Comparison of ENCODE assay signal across 8 cellular contexts in the genomic region with DNA sequence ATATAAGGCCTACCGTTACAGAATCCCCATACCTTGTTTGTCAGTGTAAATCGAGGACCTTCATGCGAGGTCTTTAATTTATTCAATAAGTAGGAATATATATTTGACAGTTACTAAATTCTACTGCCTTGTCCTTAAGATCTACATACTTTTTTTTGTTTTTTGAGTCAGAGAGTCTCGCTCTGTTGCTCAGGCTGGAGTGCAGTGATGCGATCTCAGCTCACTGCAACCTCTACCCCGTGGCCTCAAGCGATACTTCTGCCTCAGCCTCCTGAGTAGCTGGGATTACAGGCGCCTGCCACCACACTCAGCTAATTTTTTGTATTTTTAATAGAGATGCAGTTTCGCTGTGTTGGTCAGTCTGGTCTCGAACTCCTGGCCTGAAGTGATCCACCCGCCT. TPM values are rescaled to one million over a fixed set of nuclear protein-coding genes. Genes with fewer than 3 reads are reported as not detected.
DNase-seq lines count a peak whose midpoint lies in the region; ATAC-seq and TF ChIP-seq lines count a peak whose summit lies in the region.
"Not testable (repeated sequence)": the region's sequence is repeated elsewhere in the genome, so short reads cannot be mapped to it uniquely, and the experiment has no call there.

No MANE protein-coding gene starts in this region.

- peaks cover 54% of the 10 kb centered on the region for H3K4me1 Mint-ChIP-seq in GM23338
- H3K4me1 Mint-ChIP-seq in activated T-cell treated with anti-CD3 and anti-CD28 coated beads, Interleukin-2, amount 50 U/mL, for 24 hours (ENCODE audit: low read depth) = peaks cover 82% of the 10 kb centered on the region
- H3K4me1 Mint-ChIP-seq in MCF 10A (ENCODE audit: insufficient read depth, unreplicated experiment) = peaks cover 42% of the 10 kb centered on the region
- peaks cover 85 to 90% of the 10 kb centered on the region in 2 donors for H3K4me1 Mint-ChIP-seq in immature natural killer cell

- TF ChIP-seq POLR2A in suprapubic skin (IDR thresholded peaks at IDR 0.05) = not testable (repeated sequence)

- H3K9me3 Mint-ChIP-seq in GM23338; activated T-cell treated with anti-CD3 and anti-CD28 coated beads, Interleukin-2, amount 50 U/mL, for 24 hours; MCF 10A (ENCODE audit: unreplicated experiment); immature natural killer cell: not testable (repeated sequence)

- not testable (repeated sequence) for H3K27ac ChIP-seq in BLaER1
- H3K27ac ChIP-seq in GM23338 (ENCODE audit: low read depth) (peak overlapping the region; percentile 57; the same call in 1 of the 2 replicates), RWPE2 (ENCODE audit: poor library complexity, severe bottlenecking) (peak overlapping the region; percentile 94), neutrophil (peak overlapping the region; percentile 84), suprapubic skin (peak overlapping the region; percentile 1)

- peaks cover 100% of the 10 kb centered on the region for H4K20me1 ChIP-seq in BLaER1
- peaks cover 91% of the 10 kb centered on the region for H4K20me1 ChIP-seq in GM23338 (replicated peaks; ENCODE audit: insufficient read depth)

- intact Hi-C loops in MCF 10A (cut with micrococcal nuclease) = not testable (repeated sequence)

- not testable (repeated sequence) for TF ChIP-seq CTCF in GM23338 (conservative IDR thresholded peaks at IDR 0.05; ENCODE audit: low read depth in 2 of 2); RWPE2 (IDR thresholded peaks at IDR 0.05; ENCODE audit: poor library complexity, severe bottlenecking); MCF 10A (IDR thresholded peaks at IDR 0.05; ENCODE audit: unreplicated experiment); neutrophil (IDR thresholded peaks at IDR 0.05); suprapubic skin (IDR thresholded peaks at IDR 0.05)

- peaks cover 78% of the 10 kb centered on the region for H3K36me3 ChIP-seq in BLaER1
- H3K36me3 ChIP-seq in GM23338 (ENCODE audit: insufficient read depth); neutrophil; suprapubic skin: not testable (repeated sequence)
- peaks cover 46% of the 10 kb centered on the region for H3K36me3 ChIP-seq in RWPE2 (ENCODE audit: low read depth)

- not testable (repeated sequence) for H3K4me3 ChIP-seq in BLaER1; GM23338; RWPE2 (ENCODE audit: severe bottlenecking); neutrophil (ENCODE audit: low read depth in 1 of 2, low read length in 1 of 2); suprapubic skin

- peaks cover 100% of the 10 kb centered on the region for H3K79me2 ChIP-seq in GM23338 (replicated peaks; ENCODE audit: insufficient read depth)

- ATAC-seq in GM23338; RWPE2 (ENCODE audit: low read depth): not testable (repeated sequence)

- POLR2A ChIA-PET in MCF 10A (lab: Yijun Ruan, JAX) = interaction anchor here (1.0 to 2.0 kb wide), 2 partner anchors 18 to 67 kb away, joined by 3 to 6 read pairs; no protein-coding TSS in a partner anchor

- not testable (repeated sequence) for H3F3A ChIP-seq in GM23338 (replicated peaks; ENCODE audit: low read depth)

- H3K9me2 ChIP-seq in GM23338 (ENCODE audit: insufficient read depth) = not testable (repeated sequence)

- TF ChIP-seq EP300 in suprapubic skin (IDR thresholded peaks at IDR 0.05) = not testable (repeated sequence)

- H3K36me3 Mint-ChIP-seq in GM23338 (ENCODE audit: low read depth) (peaks cover 38% of the 10 kb centered on the region), MCF 10A (ENCODE audit: insufficient read depth, unreplicated experiment) (peaks cover 42% of the 10 kb centered on the region)
- H3K36me3 Mint-ChIP-seq in activated T-cell treated with anti-CD3 and anti-CD28 coated beads, Interleukin-2, amount 50 U/mL, for 24 hours (ENCODE audit: low read depth) = peaks cover 73% of the 10 kb centered on the region
- H3K36me3 Mint-ChIP-seq in immature natural killer cell = not testable (repeated sequence)

- not testable (repeated sequence) for DNase-seq in GM23338 (ENCODE audit: low spot score); RWPE2 (ENCODE audit: low spot score); activated T-cell treated with anti-CD3 and anti-CD28 coated beads, Interleukin-2, amount 50 U/mL, for 24 hours; MCF 10A (ENCODE audit: unreplicated experiment); immature natural killer cell; suprapubic skin (ENCODE audit: low spot score in 2 of 2)

- CTCF ChIA-PET in MCF 10A (lab: Yijun Ruan, JAX) = interaction anchor here (0.6 to 1.2 kb wide), 4 partner anchors 9 to 56 kb away, joined by 3 to 5 read pairs (median 4); no protein-coding TSS in a partner anchor

- H3K9me3 ChIP-seq in BLaER1; RWPE2 (ENCODE audit: severe bottlenecking); neutrophil; suprapubic skin: not testable (repeated sequence)

- not testable (repeated sequence) for H3K27me3 Mint-ChIP-seq in GM23338 (ENCODE audit: insufficient read depth, low read depth, poor library complexity); activated T-cell treated with anti-CD3 and anti-CD28 coated beads, Interleukin-2, amount 50 U/mL, for 24 hours; MCF 10A (ENCODE audit: insufficient read depth, unreplicated experiment); immature natural killer cell (ENCODE audit: low read depth in 3 of 3)

- H3K9ac ChIP-seq in BLaER1 = not testable (repeated sequence)

- not testable (repeated sequence) for BruUV-seq in MCF 10A (replicated peaks; lab: Mats Ljungman, UMichigan)

- not testable (repeated sequence) for H2AFZ ChIP-seq in GM23338

- H3K4me3 Mint-ChIP-seq in GM23338; activated T-cell treated with anti-CD3 and anti-CD28 coated beads, Interleukin-2, amount 50 U/mL, for 24 hours; MCF 10A (ENCODE audit: unreplicated experiment): not testable (repeated sequence)
- H3K4me3 Mint-ChIP-seq in immature natural killer cell = peak overlapping the region in 3 of 5 donors; percentile 28 to 68 (median 68)

- WGBS in suprapubic skin = 92% methylated on average over 11 of the region's 11 CpGs

- H3K4me2 ChIP-seq in BLaER1 (peak overlapping the region; percentile 9), GM23338 (peak overlapping the region; percentile 49)

- not testable (repeated sequence) for H3K27me3 ChIP-seq in BLaER1; GM23338 (ENCODE audit: insufficient read depth); RWPE2 (ENCODE audit: insufficient read depth, poor library complexity, severe bottlenecking); neutrophil; suprapubic skin

- peaks cover 76% of the 10 kb centered on the region for H3K4me1 ChIP-seq in BLaER1
- H3K4me1 ChIP-seq in GM23338 (ENCODE audit: insufficient read depth) = peaks cover 59% of the 10 kb centered on the region
- H3K4me1 ChIP-seq in RWPE2 (ENCODE audit: insufficient read depth, poor library complexity, severe bottlenecking) = peaks cover 63% of the 10 kb centered on the region
- H3K4me1 ChIP-seq in neutrophil (ENCODE audit: control insufficient read depth in 1 of 2, insufficient read depth in 1 of 2, low read depth in 1 of 2, low read length in 1 of 2) = peaks cover 94 to 97% of the 10 kb centered on the region in 2 experiments
- peaks cover 90% of the 10 kb centered on the region for H3K4me1 ChIP-seq in suprapubic skin

- H3K27ac Mint-ChIP-seq in GM23338 (0 out of 2 replicates have a peak overlapping the region, but pooled peaks have one; percentile 76), MCF 10A (ENCODE audit: low read depth, unreplicated experiment) (peak overlapping the region; percentile 61), immature natural killer cell (peak overlapping the region; percentile 70 to 91 (median 80))
- H3K27ac Mint-ChIP-seq in activated T-cell treated with anti-CD3 and anti-CD28 coated beads, Interleukin-2, amount 50 U/mL, for 24 hours = peak overlapping the region; percentile 53

RNA-seq across cellular contexts. Expression of gene RAC1, which starts 7.5 kb away (rescaled TPM):
- total RNA-seq in GM23338 (2014; rRNA removed; shearing (Covaris generic)) = 142 and 150 TPM in 2 replicates
- polyA plus RNA-seq in GM23338 (2016; fragmentation: Nextera tagmentation; extraction: Ambion mirVana) (844 and 859 TPM in 2 replicates), immature natural killer cell (100 to 1,000 TPM; 324 to 389 (median 386) TPM)
- total RNA-seq in MCF 10A (2022) (236 and 278 TPM in 2 replicates), suprapubic skin (100 to 1,000 TPM; 217 to 293 (median 253) TPM)

RNA-seq across cellular contexts. Expression of gene FAM220A, which starts 33.1 kb away (rescaled TPM):
- total RNA-seq in GM23338 (2014; rRNA removed; shearing (Covaris generic)) = 23.6 and 25.1 TPM in 2 replicates
- 11.0 and 12.8 TPM in 2 replicates for polyA plus RNA-seq in GM23338 (2016; fragmentation: Nextera tagmentation; extraction: Ambion mirVana)
- 25.2 and 25.7 TPM in 2 replicates for total RNA-seq in MCF 10A (2022)
- polyA plus RNA-seq in immature natural killer cell = 1 to 10 TPM; 1.9 to 6.2 (median 5.7) TPM
- 10 to 100 TPM; 10.4 to 20.4 (median 13.6) TPM for total RNA-seq in suprapubic skin
